Comparison of ENCODE assay signal across 20 cellular contexts in genomic region chr3:43017038-43017437, GRCh38. TPM values are rescaled to one million over a fixed set of nuclear protein-coding genes. Genes with fewer than 3 reads are reported as not detected.
"Had no signal": no experiment of that assay in that cellular context is flagged by ENCODE, and none has a peak within 500 bp of the region (broad histone marks: within the 10 kb centered on the region; RNA-seq: fewer than 3 reads in every experiment).

No MANE protein-coding gene starts in this region.

- ATAC-seq: activated CD4-positive, CD25-positive, alpha-beta regulatory T cell treated with anti-CD3 and anti-CD28 coated beads, Interleukin-2, amount 50 U/mL, for 24 hours; activated T-cell treated with anti-CD3 and anti-CD28 coated beads, Interleukin-2, amount 50 U/mL, for 72 hours; pancreas; sciatic nerve; stimulated activated memory B cell treated with anti-CD40 and anti-IgM and Interleukin-4, amounts not matched to agents 10 μg/mL and 1 μg/mL and 100 μg/mL, for 72 hours; upper lobe of right lung had no signal

- H3K27me3 ChIP-seq: ascending aorta, breast epithelium, esophagus muscularis mucosa, pancreas, upper lobe of right lung had no signal

- H3K27ac ChIP-seq: ascending aorta, esophagus muscularis mucosa, pancreas, thoracic aorta, upper lobe of right lung had no signal

- FAIRE-seq: pancreas had no signal

- H3K4me1 Mint-ChIP-seq: activated naive CD4-positive, alpha-beta T cell treated with anti-CD3 and anti-CD28 coated beads, Interleukin-2, amount 50 U/mL, for 24 hours; memory B cell; stimulated activated memory B cell treated with anti-CD40 and anti-IgM and Interleukin-4, amounts not matched to agents 10 μg/mL and 1 μg/mL and 100 μg/mL, for 72 hours had no signal

- H3K36me3 Mint-ChIP-seq: activated naive CD4-positive, alpha-beta T cell treated with anti-CD3 and anti-CD28 coated beads, Interleukin-2, amount 50 U/mL, for 24 hours; memory B cell; stimulated activated memory B cell treated with anti-CD40 and anti-IgM and Interleukin-4, amounts not matched to agents 10 μg/mL and 1 μg/mL and 100 μg/mL, for 72 hours had no signal

- H3K4me3 Mint-ChIP-seq: activated CD4-positive, alpha-beta T cell treated with anti-CD3 and anti-CD28 coated beads, Interleukin-2, amount 10 ng/mL, durations not matched to agents 7 days and 5 days; activated naive CD4-positive, alpha-beta T cell treated with anti-CD3 and anti-CD28 coated beads, Interleukin-2, amount 50 U/mL, for 24 hours; activated T-cell treated with anti-CD3 and anti-CD28 coated beads, Interleukin-2, amount 50 U/mL, for 72 hours; memory B cell; stimulated activated memory B cell treated with anti-CD40 and anti-IgM and Interleukin-4, amounts not matched to agents 10 μg/mL and 1 μg/mL and 100 μg/mL, for 72 hours had no signal

- H3K9me3 ChIP-seq: ascending aorta, breast epithelium, esophagus muscularis mucosa, pancreas, thoracic aorta, upper lobe of right lung had no signal

- H3K27me3 Mint-ChIP-seq: activated CD4-positive, alpha-beta T cell treated with anti-CD3 and anti-CD28 coated beads, Interleukin-2, amount 10 ng/mL, durations not matched to agents 7 days and 5 days; activated naive CD4-positive, alpha-beta T cell treated with anti-CD3 and anti-CD28 coated beads, Interleukin-2, amount 50 U/mL, for 24 hours had no signal

- H3K4me2 ChIP-seq: smooth muscle cell had no signal

- H3K27ac Mint-ChIP-seq: activated CD4-positive, alpha-beta T cell treated with anti-CD3 and anti-CD28 coated beads, Interleukin-2, amount 10 ng/mL, durations not matched to agents 7 days and 5 days; activated naive CD4-positive, alpha-beta T cell treated with anti-CD3 and anti-CD28 coated beads, Interleukin-2, amount 50 U/mL, for 24 hours; activated T-cell treated with anti-CD3 and anti-CD28 coated beads, Interleukin-2, amount 50 U/mL, for 72 hours; memory B cell; stimulated activated memory B cell treated with anti-CD40 and anti-IgM and Interleukin-4, amounts not matched to agents 10 μg/mL and 1 μg/mL and 100 μg/mL, for 72 hours had no signal

- H3K36me3 ChIP-seq: ascending aorta, breast epithelium, esophagus muscularis mucosa, pancreas, thoracic aorta, upper lobe of right lung had no signal

- H3K9me3 Mint-ChIP-seq: activated naive CD4-positive, alpha-beta T cell treated with anti-CD3 and anti-CD28 coated beads, Interleukin-2, amount 50 U/mL, for 24 hours; memory B cell; stimulated activated memory B cell treated with anti-CD40 and anti-IgM and Interleukin-4, amounts not matched to agents 10 μg/mL and 1 μg/mL and 100 μg/mL, for 72 hours had no signal

- DNase-seq: activated CD4-positive, alpha-beta T cell treated with anti-CD3 and anti-CD28 coated beads, Interleukin-2, amount 10 ng/mL, durations not matched to agents 7 days and 5 days; activated CD8-positive, alpha-beta memory T cell treated with anti-CD3 and anti-CD28 coated beads, Interleukin-2, amount 50 U/mL, for 4 hours; activated gamma-delta T cell; activated T-cell treated with anti-CD3 and anti-CD28 coated beads, Interleukin-2, amount 50 U/mL, for 72 hours; cerebellar nuclear complex; effector CD4-positive, alpha-beta T cell; pancreas; stimulated activated CD4-positive, alpha-beta T cell treated with anti-CD3 and anti-CD28 coated beads, Interleukin-4, amount 100 ng/mL, for 4 hours; upper lobe of right lung had no signal

- H3K4me1 ChIP-seq: ascending aorta, breast epithelium, pancreas, upper lobe of right lung had no signal

- H3K4me3 ChIP-seq: ascending aorta, breast epithelium, esophagus muscularis mucosa, pancreas, smooth muscle cell, thoracic aorta, upper lobe of right lung had no signal

RNA-seq across cellular contexts. Expression of gene GASK1A, which starts 37.9 kb away (rescaled TPM):
- total RNA-seq: activated CD4-positive, alpha-beta T cell treated with anti-CD3 and anti-CD28 coated beads, Interleukin-2, amount 10 ng/mL, durations not matched to agents 7 days and 5 days; T-helper 1 cell treated with Interleukin-12 subunit alpha and Interleukin-12 subunit beta and Interleukin-4 antibody, amounts not matched to agents 30 ng/mL and 1 ng/mL, for 36 hours had no signal
- polyA plus RNA-seq: smooth muscle cell had no signal
